In genomic region chr4:176339936-176340761, GRCh38 we compare ENCODE assay signal across 10 cellular contexts. TPM values are rescaled to one million over a fixed set of nuclear protein-coding genes. Genes with fewer than 3 reads are reported as not detected.
A peak's percentile ranks its signal among the peaks of the same experiment; 100 is the strongest.
DNase-seq lines count a peak whose midpoint lies in the region; ATAC-seq and TF ChIP-seq lines count a peak whose summit lies in the region.
"Had no signal": no experiment of that assay in that cellular context is flagged by ENCODE, and none has a peak within 500 bp of the region (broad histone marks: within the 10 kb centered on the region; RNA-seq: fewer than 3 reads in every experiment).

No MANE protein-coding gene starts in this region.

- no peak for TF ChIP-seq EP300 in stomach (IDR thresholded peaks at IDR 0.05)

- peaks cover 7% of the 10 kb centered on the region for H3F3A ChIP-seq in DOHH2 (ENCODE audit: control insufficient read depth, insufficient read depth)

- peak; percentile 16 for DNase-seq in NAMALWA (ENCODE audit: low spot score)
- DNase-seq in dorsolateral prefrontal cortex = no peak
- no peak for DNase-seq in left lobe of liver (ENCODE audit: low spot score)
- no peak for DNase-seq in KG1 (lab: John Stamatoyannopoulos, UW)
- no peak for DNase-seq in cerebellar nuclear complex (lab: John Stamatoyannopoulos, UW)
- DNase-seq in stomach = no peak
- no peak for DNase-seq in foreskin melanocyte
- DNase-seq: activated B cell treated with CpG ODN at 0.5 μM for 24 hours; activated CD8-positive, alpha-beta memory T cell treated with anti-CD3 and anti-CD28 coated beads, Interleukin-2, amount 50 U/mL, for 4 hours had no signal

- TF ChIP-seq CTCF in DOHH2 (IDR thresholded peaks at IDR 0.05; ENCODE audit: low read depth, low read length, poor library complexity, severe bottlenecking) = no peak
- TF ChIP-seq CTCF in dorsolateral prefrontal cortex (IDR thresholded peaks at IDR 0.05 in 54 of 56, conservative IDR thresholded peaks at IDR 0.05 in 2 of 56; ENCODE audit: low read depth in 1 of 56, partially characterized antibody in 56 of 56) = no peak
- no peak for TF ChIP-seq CTCF in stomach (IDR thresholded peaks at IDR 0.05)

- peak overlapping the region; percentile 19; the same call in 1 of the 2 replicates for H3K4me2 ChIP-seq in DOHH2 (ENCODE audit: low read length)

- no peaks in the 10 kb centered on the region for H3K79me2 ChIP-seq in DOHH2 (ENCODE audit: control insufficient read depth, low read length)

- H3K27ac ChIP-seq in DOHH2 (ENCODE audit: low read depth, low read length) = no peak overlapping the region; the same call in 1 of the 2 replicates
- peak overlapping the region in 1 of 59 donors; percentile 1 for H3K27ac ChIP-seq in dorsolateral prefrontal cortex
- no peak overlapping the region for H3K27ac ChIP-seq in stomach

- no peaks in the 10 kb centered on the region for H3K27me3 ChIP-seq in DOHH2 (ENCODE audit: control insufficient read depth, low read length)
- H3K27me3 ChIP-seq in dorsolateral prefrontal cortex = no peaks in the 10 kb centered on the region
- H3K27me3 ChIP-seq in stomach = no peaks in the 10 kb centered on the region

- intact Hi-C loops in dorsolateral prefrontal cortex (cut with DNase I) = loop anchor here (2.0 to 10.0 kb wide), 4 partner anchors 303 to 778 kb away; no protein-coding TSS in a partner anchor
- intact Hi-C loops in stomach (cut with DNase I; ENCODE audit: low total_unique reads) = loop anchor here (5.0 to 10.0 kb wide), 2 partner anchors 193 to 305 kb away; no protein-coding TSS in a partner anchor

- H4K20me1 ChIP-seq in DOHH2 (ENCODE audit: control insufficient read depth, insufficient read depth, low read depth, low read length) = no peaks in the 10 kb centered on the region

- H3K4me1 ChIP-seq in DOHH2 (ENCODE audit: control insufficient read depth, low read length) (peaks cover 12% of the 10 kb centered on the region), stomach (peaks cover 0 to 20% (median 5%) of the 10 kb centered on the region in 4 donors)

- no peak overlapping the region for H3K4me3 ChIP-seq in DOHH2 (ENCODE audit: low read length)
- peak overlapping the region in 41 of 59 donors; percentile 9 to 60 (median 44) for H3K4me3 ChIP-seq in dorsolateral prefrontal cortex
- peak overlapping the region in 1 of 4 donors; percentile 18 for H3K4me3 ChIP-seq in stomach

- WGBS in stomach, 5 donors = 26 to 37% (median 32%) methylated on average over 3 of the region's 3 CpGs

- peaks cover 20% of the 10 kb centered on the region for H3K9me3 ChIP-seq in DOHH2 (ENCODE audit: control insufficient read depth, insufficient read depth, low read length)
- H3K9me3 ChIP-seq in stomach = peaks cover 8 to 25% (median 18%) of the 10 kb centered on the region in 4 donors

- no peak for TF ChIP-seq POLR2A in stomach (IDR thresholded peaks at IDR 0.05)

- peak; percentile 31 for ATAC-seq in left lobe of liver

- no peaks in the 10 kb centered on the region for H3K9me2 ChIP-seq in DOHH2 (replicated peaks; ENCODE audit: control insufficient read depth, low read length)

- H3K36me3 ChIP-seq in DOHH2 (ENCODE audit: control insufficient read depth, low read length) = peaks cover 4% of the 10 kb centered on the region; the same call in 1 of the 2 replicates
- H3K36me3 ChIP-seq in stomach = peaks cover 0 to 4% (median 0%) of the 10 kb centered on the region in 4 donors

RNA-seq across cellular contexts. Expression of gene SPCS3, which starts 20.4 kb away (rescaled TPM):
- 100 to 1,000 TPM in 26 of 120 experiments, 10 to 100 TPM in 94; 65.9 to 118 (median 91.8) TPM for total RNA-seq in dorsolateral prefrontal cortex
- 108 TPM for total RNA-seq in left lobe of liver
- 100 to 1,000 TPM in 1 of 5 donors, 10 to 100 TPM in 4; 32.1 to 224 (median 47.8) TPM for total RNA-seq in stomach
- 10 to 100 TPM; 18.8 to 23.0 (median 20.5) TPM for polyA plus RNA-seq in stomach
